ENCODE assay signal across 8 cellular contexts in the genomic region with DNA sequence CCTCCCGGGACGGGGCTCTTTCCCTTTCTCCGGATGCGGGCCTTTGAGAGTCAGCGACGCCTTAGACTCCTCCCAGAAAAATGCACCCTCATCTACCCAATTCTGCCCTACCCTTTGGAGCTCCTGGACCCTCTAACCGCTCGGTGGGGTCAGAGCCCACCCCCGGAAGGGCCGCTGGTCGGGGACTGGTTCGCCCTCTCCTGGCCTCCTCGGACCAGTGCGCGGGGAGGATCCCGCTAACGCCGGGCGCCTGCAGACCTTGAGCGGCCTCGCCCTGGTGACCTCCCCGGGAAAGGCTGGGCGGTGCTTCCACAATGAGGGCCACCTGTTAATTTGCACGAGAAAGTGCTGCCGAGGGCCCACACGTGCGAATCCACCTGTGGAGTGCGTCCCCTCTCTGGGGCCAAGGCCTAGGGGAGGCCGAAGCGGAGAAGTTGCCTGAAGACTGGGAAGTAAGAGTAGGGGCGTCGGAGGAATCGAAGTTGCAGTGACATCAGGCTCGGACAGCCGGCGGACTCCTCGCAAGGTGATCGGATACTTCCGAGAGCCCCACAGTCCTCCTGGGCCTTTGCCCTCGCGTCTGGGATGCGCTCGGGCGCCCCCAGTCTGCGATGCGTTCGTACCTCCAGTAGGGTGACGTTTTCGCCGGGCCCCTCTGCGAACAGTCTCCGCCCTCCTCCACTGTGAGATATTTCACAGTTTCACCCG.
DNase-seq lines count a peak whose midpoint lies in the region; ATAC-seq and TF ChIP-seq lines count a peak whose summit lies in the region.

No MANE protein-coding gene starts in this region.

- H3K79me2 ChIP-seq in GM23338 (replicated peaks; ENCODE audit: insufficient read depth) (no peaks in the 10 kb centered on the region), parathyroid adenoma (no peaks in the 10 kb centered on the region)

- H3K36me3 ChIP-seq in GM23338 (ENCODE audit: insufficient read depth), result no peaks in the 10 kb centered on the region; the same call in 1 of the 2 replicates
- H3K36me3 ChIP-seq in cardiac muscle cell, result no peaks in the 10 kb centered on the region
- no peaks in the 10 kb centered on the region for H3K36me3 ChIP-seq in parathyroid adenoma (ENCODE audit: control insufficient read depth, insufficient read depth, low read length)
- H3K36me3 ChIP-seq in tibial artery, result no peaks in the 10 kb centered on the region

- H3K4me1 ChIP-seq in GM23338 (ENCODE audit: insufficient read depth), result peaks cover 7% of the 10 kb centered on the region; the same call in 1 of the 2 replicates
- H3K4me1 ChIP-seq in cardiac muscle cell (ENCODE audit: low read depth), result no peaks in the 10 kb centered on the region
- peaks cover 11% of the 10 kb centered on the region for H3K4me1 ChIP-seq in parathyroid adenoma
- H3K4me1 ChIP-seq in tibial artery, result peaks cover 0 to 57% (median 20%) of the 10 kb centered on the region in 4 donors

- POLR2A ChIA-PET in activated naive CD8-positive, alpha-beta T cell treated with anti-CD3 and anti-CD28 coated beads, Interleukin-2, amount 10 ng/mL, durations not matched to agents 7 days and 5 days (lab: Charles Lee), result interaction anchor here (0.6 to 8.6 kb wide), 15 partner anchors 10 to 1237 kb away, joined by 3 to 51 read pairs (median 7); partner anchors contain the start of genes CEP57, CWC15, ENDOD1 and FAM76B

- no peaks in the 10 kb centered on the region for H3F3A ChIP-seq in GM23338 (replicated peaks; ENCODE audit: low read depth)

- H3K9ac ChIP-seq in parathyroid adenoma, result peak overlapping the region; percentile 80

- H3K4me1 Mint-ChIP-seq in GM23338, result peaks cover 3% of the 10 kb centered on the region
- peaks cover 34% of the 10 kb centered on the region for H3K4me1 Mint-ChIP-seq in activated naive CD8-positive, alpha-beta T cell treated with anti-CD3 and anti-CD28 coated beads, Interleukin-2, amount 10 ng/mL, durations not matched to agents 7 days and 5 days

- H3K9me3 Mint-ChIP-seq in GM23338, result no peaks in the 10 kb centered on the region; the same call in 2 of the 3 replicates
- H3K9me3 Mint-ChIP-seq in activated naive CD8-positive, alpha-beta T cell treated with anti-CD3 and anti-CD28 coated beads, Interleukin-2, amount 10 ng/mL, durations not matched to agents 7 days and 5 days, result no peaks in the 10 kb centered on the region

- peaks cover 49% of the 10 kb centered on the region for H3K27me3 ChIP-seq in GM23338 (ENCODE audit: insufficient read depth)
- peaks cover 17% of the 10 kb centered on the region for H3K27me3 ChIP-seq in cardiac muscle cell
- no peaks in the 10 kb centered on the region for H3K27me3 ChIP-seq in parathyroid adenoma (ENCODE audit: control insufficient read depth, insufficient read depth, low read length)
- no peaks in the 10 kb centered on the region for H3K27me3 ChIP-seq in tibial artery

- intact Hi-C loops in tibial artery (cut with DNase I; ENCODE audit: low total_unique reads), result loop anchor here (2.0 to 5.0 kb wide), 3 partner anchors 84 to 614 kb away; partner anchors contain the start of genes CWC15, KDM4D and SRSF8

- H2AFZ ChIP-seq in GM23338 (peak overlapping the region; percentile 100), parathyroid adenoma (peak overlapping the region; percentile 91)

- peaks cover 52% of the 10 kb centered on the region for H3K27me3 Mint-ChIP-seq in GM23338 (ENCODE audit: insufficient read depth, low read depth, poor library complexity)
- peaks cover 6% of the 10 kb centered on the region for H3K27me3 Mint-ChIP-seq in activated naive CD8-positive, alpha-beta T cell treated with anti-CD3 and anti-CD28 coated beads, Interleukin-2, amount 10 ng/mL, durations not matched to agents 7 days and 5 days

- ATAC-seq in GM23338, result peak; percentile 89
- peak; percentile 93 for ATAC-seq in activated naive CD8-positive, alpha-beta T cell treated with anti-CD3 and anti-CD28 coated beads, Interleukin-2, amount 10 ng/mL, durations not matched to agents 7 days and 5 days (ENCODE audit: low read depth)

- H3K36me3 Mint-ChIP-seq in GM23338 (ENCODE audit: low read depth), result no peaks in the 10 kb centered on the region
- H3K36me3 Mint-ChIP-seq in activated naive CD8-positive, alpha-beta T cell treated with anti-CD3 and anti-CD28 coated beads, Interleukin-2, amount 10 ng/mL, durations not matched to agents 7 days and 5 days, result no peaks in the 10 kb centered on the region

- H3K4me2 ChIP-seq in GM23338 (peak overlapping the region; percentile 96), parathyroid adenoma (ENCODE audit: low read length) (peak overlapping the region; percentile 96)

- 0 out of 2 replicates have a peak, but pooled peaks cover 3% of the 10 kb centered on the region for H4K20me1 ChIP-seq in GM23338 (replicated peaks; ENCODE audit: insufficient read depth)

- no peak overlapping the region for H3K27ac Mint-ChIP-seq in GM23338
- H3K27ac Mint-ChIP-seq in activated naive CD8-positive, alpha-beta T cell treated with anti-CD3 and anti-CD28 coated beads, Interleukin-2, amount 10 ng/mL, durations not matched to agents 7 days and 5 days, result peak overlapping the region; percentile 89

- TF ChIP-seq CTCF in GM23338 (conservative IDR thresholded peaks at IDR 0.05; ENCODE audit: low read depth in 2 of 2) (peak; percentile 14 to 84), LNCAP (IDR thresholded peaks at IDR 0.05) (peak; percentile 72), cardiac muscle cell (IDR thresholded peaks at IDR 0.05; ENCODE audit: low read depth, low read length) (peak; percentile 77), parathyroid adenoma (IDR thresholded peaks at IDR 0.05) (peak; percentile 72), tibial artery (IDR thresholded peaks at IDR 0.05) (peak; percentile 83 to 98)

- DNase-seq in ELR (ENCODE audit: low read depth) (peak; percentile 93), GM23338 (ENCODE audit: low spot score) (peak; percentile 98), SKM-1 (lab: John Stamatoyannopoulos, UW; ENCODE audit: unreplicated experiment) (peak; percentile 90), cardiac muscle cell (ENCODE audit: low read depth in 1 of 2, low spot score in 1 of 2) (peak; percentile 92 to 94), tibial artery (peak; percentile 91 to 95)
- DNase-seq in activated naive CD8-positive, alpha-beta T cell treated with anti-CD3 and anti-CD28 coated beads, Interleukin-2, amount 10 ng/mL, durations not matched to agents 7 days and 5 days, result peak; percentile 88

- H3K27ac ChIP-seq in GM23338 (ENCODE audit: low read depth) (no peak overlapping the region), cardiac muscle cell (no peak overlapping the region), parathyroid adenoma (peak overlapping the region; percentile 98), tibial artery (peak overlapping the region; percentile 80 to 92)

- H3K9me3 ChIP-seq in cardiac muscle cell (ENCODE audit: low read depth) (no peaks in the 10 kb centered on the region), parathyroid adenoma (ENCODE audit: control insufficient read depth, low read length) (no peaks in the 10 kb centered on the region), tibial artery (no peaks in the 10 kb centered on the region)

- peak overlapping the region; percentile 79 for H3K4me3 Mint-ChIP-seq in GM23338
- peak overlapping the region; percentile 89 for H3K4me3 Mint-ChIP-seq in activated naive CD8-positive, alpha-beta T cell treated with anti-CD3 and anti-CD28 coated beads, Interleukin-2, amount 10 ng/mL, durations not matched to agents 7 days and 5 days

- no peaks in the 10 kb centered on the region for H3K9me2 ChIP-seq in GM23338 (ENCODE audit: insufficient read depth)

- H3K4me3 ChIP-seq in GM23338 (peak overlapping the region; percentile 82), cardiac muscle cell (peak overlapping the region; percentile 23), parathyroid adenoma (ENCODE audit: low read depth, low read length) (peak overlapping the region; percentile 74), tibial artery (peak overlapping the region; percentile 58 to 60)

TF ChIP-seq in GM23338, 12 proteins besides CTCF, POLR2A, EP300 and RAD21 (continues in another document):
- TF ChIP-seq POLR2AphosphoS5 (IDR thresholded peaks at IDR 0.05; ENCODE audit: low read depth) (peak; percentile 43), CREB1 (CRISPR knock-in tag; IDR thresholded peaks at IDR 0.05; ENCODE audit: low read depth) (peak; percentile 89), NANOG (IDR thresholded peaks at IDR 0.05; ENCODE audit: borderline replicate concordance) (no peak), EZH2phosphoT487 (IDR thresholded peaks at IDR 0.05; ENCODE audit: unreplicated experiment) (no peak)

Comparison
In these comparisons a context has a peak if more than half of its experiments do, and no peak if none do; other contexts are left out.
1. H3K27ac ChIP-seq: peak in parathyroid adenoma (single experiment) and tibial artery (2 of 2); none in GM23338 (single experiment) and cardiac muscle cell (single experiment).
2. H3K4me3 ChIP-seq: peak in every context shown above with its lines; median percentile 82 in GM23338; 74 in parathyroid adenoma; 59 in tibial artery; 23 in cardiac muscle cell.
3. Peak in every context shown above with its lines, with median percentiles within 50 percentile points of each other: DNase-seq and CTCF ChIP-seq.